9 cellular contexts compared by ENCODE assay signal in genomic region chr1:36864182-36865079, GRCh38.
DNase-seq lines count a peak whose midpoint lies in the region; ATAC-seq and TF ChIP-seq lines count a peak whose summit lies in the region.
"Had no signal": no experiment of that assay in that cellular context is flagged by ENCODE, and none has a peak within 500 bp of the region (broad histone marks: within the 10 kb centered on the region; RNA-seq: fewer than 3 reads in every experiment).

No MANE protein-coding gene starts in this region.

- no peaks in the 10 kb centered on the region for H3K4me1 Mint-ChIP-seq in T-cell

- H2AFZ ChIP-seq in OCI-LY1 (ENCODE audit: low read length) (no peak overlapping the region), hepatocyte (no peak overlapping the region)

- CTCF ChIA-PET in T-cell (lab: Charles Lee): no interaction called here

- peak; percentile 63 for TF ChIP-seq CTCF in BE2C (IDR thresholded peaks at IDR 0.05; ENCODE audit: low read depth, low read length)
- TF ChIP-seq CTCF in GM12873 (IDR thresholded peaks at IDR 0.05; ENCODE audit: insufficient read depth, low read depth, low read length, missing control alignments): peak; percentile 85
- TF ChIP-seq CTCF in OCI-LY1 (IDR thresholded peaks at IDR 0.05; ENCODE audit: low read length): peak; percentile 68
- TF ChIP-seq CTCF in hepatocyte (IDR thresholded peaks at IDR 0.05; ENCODE audit: poor library complexity): peak; percentile 26
- TF ChIP-seq CTCF in Peyer's patch (IDR thresholded peaks at IDR 0.05): peak in 1 of 6 experiments; percentile 12

- H3K27me3 Mint-ChIP-seq in T-cell: peaks cover 4 to 14% of the 10 kb centered on the region in 2 donors

- no peaks in the 10 kb centered on the region for H3F3A ChIP-seq in OCI-LY1 (ENCODE audit: insufficient read depth, low read length)

- no peaks in the 10 kb centered on the region for H3K9me3 Mint-ChIP-seq in T-cell

- no peak for TF ChIP-seq POLR2A in Peyer's patch (IDR thresholded peaks at IDR 0.05)

- H3K4me1 ChIP-seq in BE2C (peaks cover 12% of the 10 kb centered on the region; the same call in 1 of the 2 replicates), OCI-LY1 (ENCODE audit: insufficient read depth, low read length, severe bottlenecking) (no peaks in the 10 kb centered on the region), hepatocyte (ENCODE audit: insufficient read depth) (no peaks in the 10 kb centered on the region), Peyer's patch (no peaks in the 10 kb centered on the region)

- H4K20me1 ChIP-seq in OCI-LY1 (ENCODE audit: insufficient read depth, low read length) (no peaks in the 10 kb centered on the region), hepatocyte (ENCODE audit: insufficient read depth, poor library complexity, severe bottlenecking) (no peaks in the 10 kb centered on the region)

- no peak overlapping the region for H3K27ac Mint-ChIP-seq in T-cell

- H3K27ac ChIP-seq in OCI-LY1 (ENCODE audit: low read depth, low read length, poor library complexity, severe bottlenecking): no peak overlapping the region
- H3K27ac ChIP-seq in hepatocyte: no peak overlapping the region
- H3K27ac ChIP-seq in Peyer's patch: no peak overlapping the region

- no peaks in the 10 kb centered on the region for H3K9me3 ChIP-seq in BE2C
- H3K9me3 ChIP-seq in OCI-LY1 (ENCODE audit: low read length): no peaks in the 10 kb centered on the region
- H3K9me3 ChIP-seq in hepatocyte (ENCODE audit: low read depth): no peaks in the 10 kb centered on the region
- no peaks in the 10 kb centered on the region for H3K9me3 ChIP-seq in Peyer's patch

- H3K27me3 ChIP-seq in BE2C: no peaks in the 10 kb centered on the region
- no peaks in the 10 kb centered on the region for H3K27me3 ChIP-seq in OCI-LY1 (ENCODE audit: insufficient read depth, low read length)
- H3K27me3 ChIP-seq in hepatocyte: peaks cover 10% of the 10 kb centered on the region
- H3K27me3 ChIP-seq in Peyer's patch: no peaks in the 10 kb centered on the region

- no peaks in the 10 kb centered on the region for H3K9me2 ChIP-seq in OCI-LY1 (ENCODE audit: low read depth, low read length)
- no peaks in the 10 kb centered on the region for H3K9me2 ChIP-seq in hepatocyte (replicated peaks; ENCODE audit: insufficient read depth)

- no peak overlapping the region for H3K4me3 Mint-ChIP-seq in T-cell

- ATAC-seq in HG02759 (IDR thresholded peaks at IDR 0.05; ENCODE audit: unreplicated experiment) (no peak), T-cell (replicated peaks in 1 of 4) (no peak)

- 64% methylated on average over 10 of the region's 10 CpGs for WGBS in hepatocyte (ENCODE audit: low lambda C conversion rate, missing lambda C conversion rate)

- H3K4me2 ChIP-seq in OCI-LY1 (ENCODE audit: low read length): no peak overlapping the region
- H3K4me2 ChIP-seq in hepatocyte: no peak overlapping the region

- H3K36me3 Mint-ChIP-seq in T-cell: no peaks in the 10 kb centered on the region

- H3K4me3 ChIP-seq in BE2C (ENCODE audit: low read depth, low read length) (no peak overlapping the region), OCI-LY1 (ENCODE audit: low read depth, low read length, poor library complexity, severe bottlenecking) (no peak overlapping the region), hepatocyte (no peak overlapping the region), Peyer's patch (no peak overlapping the region)

- H3K79me2 ChIP-seq in OCI-LY1 (ENCODE audit: insufficient read depth, low read length) (no peaks in the 10 kb centered on the region), hepatocyte (no peaks in the 10 kb centered on the region)

- DNase-seq in BE2C (peak; percentile 35), hepatocyte (ENCODE audit: low spot score) (no peak), T1000 (lab: John Stamatoyannopoulos, UW) (no peak), Peyer's patch (no peak), T-cell (no peak)
- DNase-seq: left cardiac atrium had no signal

- H3K9ac ChIP-seq in OCI-LY1 (ENCODE audit: low read length): no peak overlapping the region

- POLR2A ChIA-PET in T-cell (lab: Charles Lee): interaction anchor here in 1 of 2 donors (0.6 kb wide), 1 partner anchor 862 kb away, joined by 3 read pairs; no protein-coding TSS in a partner anchor

- H3K36me3 ChIP-seq in BE2C: no peaks in the 10 kb centered on the region
- H3K36me3 ChIP-seq in OCI-LY1 (ENCODE audit: insufficient read depth, low read length): no peaks in the 10 kb centered on the region
- no peaks in the 10 kb centered on the region for H3K36me3 ChIP-seq in hepatocyte (replicated peaks; ENCODE audit: insufficient read depth, low read depth)
- no peaks in the 10 kb centered on the region for H3K36me3 ChIP-seq in Peyer's patch
